ENCODE assay signal across 23 cellular contexts in the genomic region with DNA sequence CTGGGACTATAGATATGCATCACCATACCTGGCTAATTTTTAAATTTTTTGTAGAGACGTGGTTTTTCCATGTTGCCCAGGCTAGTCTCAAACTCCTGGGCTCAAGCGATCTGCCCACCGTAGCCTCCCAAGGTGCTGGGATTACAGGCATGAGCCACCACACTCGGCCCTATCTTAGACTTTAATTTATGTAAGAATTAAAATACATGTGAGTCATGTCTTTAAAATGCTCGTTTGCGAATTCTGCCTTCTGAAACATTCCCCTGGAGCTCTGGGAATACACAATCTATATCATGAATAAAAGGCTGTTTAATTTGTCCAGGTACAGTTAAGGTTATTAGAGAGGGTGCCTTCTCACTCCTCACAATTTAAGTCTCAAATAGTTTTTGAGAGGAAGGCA.
"Had no signal": no experiment of that assay in that cellular context is flagged by ENCODE, and none has a peak within 500 bp of the region (broad histone marks: within the 10 kb centered on the region; RNA-seq: fewer than 3 reads in every experiment).

No MANE protein-coding gene starts in this region.

- H3K36me3 ChIP-seq: neutrophil had no signal

- H3K27ac Mint-ChIP-seq: effector memory CD8-positive, alpha-beta T cell; progenitor cell of endocrine pancreas; type B pancreatic cell had no signal

- ATAC-seq: effector memory CD8-positive, alpha-beta T cell; left ventricle myocardium superior; lower lobe of right lung; natural killer cell; stimulated activated memory B cell treated with anti-CD40 and anti-IgM and Interleukin-4, amounts not matched to agents 10 μg/mL and 1 μg/mL and 100 μg/mL, for 72 hours; stimulated activated naive CD8-positive, alpha-beta T cell treated with anti-CD3 and anti-CD28 coated beads, Interleukin-15, Interleukin-2, amounts not matched to agents 100 U/mL and 50 U/mL, for 24 hours had no signal

- DNase-seq: cortex of kidney; effector memory CD8-positive, alpha-beta T cell; hypothalamus; immature natural killer cell; islet precursor cell; kidney glomerular epithelial cell; left ventricle myocardium superior; lower lobe of right lung; natural killer cell; sigmoid colon; stimulated activated CD4-positive, alpha-beta T cell treated with anti-CD3 and anti-CD28 coated beads, Interleukin-2, amount 100 ng/mL, for 24 hours; stimulated activated CD4-positive, alpha-beta T cell treated with anti-CD3 and anti-CD28 coated beads, Interleukin-4, amount 100 ng/mL, for 4 hours; stimulated activated naive CD8-positive, alpha-beta T cell treated with anti-CD3 and anti-CD28 coated beads, Interleukin-15, Interleukin-2, amounts not matched to agents 100 U/mL and 50 U/mL, for 24 hours; substantia nigra; testis; tibial artery had no signal

- H3K27ac ChIP-seq: lower lobe of right lung, neutrophil, parathyroid adenoma, right atrium auricular region, sigmoid colon, testis, tibial artery had no signal

- H3K27me3 ChIP-seq: neutrophil, right atrium auricular region, sigmoid colon, testis, tibial artery had no signal

- H3K9ac ChIP-seq: parathyroid adenoma had no signal

- H3K36me3 Mint-ChIP-seq: natural killer cell; stimulated activated memory B cell treated with anti-CD40 and anti-IgM and Interleukin-4, amounts not matched to agents 10 μg/mL and 1 μg/mL and 100 μg/mL, for 72 hours had no signal

- H3K4me3 ChIP-seq: lower lobe of right lung, right atrium auricular region, sigmoid colon, testis, tibial artery had no signal

- H3K9me3 Mint-ChIP-seq: effector memory CD8-positive, alpha-beta T cell; immature natural killer cell; natural killer cell; neural crest cell; stimulated activated memory B cell treated with anti-CD40 and anti-IgM and Interleukin-4, amounts not matched to agents 10 μg/mL and 1 μg/mL and 100 μg/mL, for 72 hours; type B pancreatic cell had no signal

- H3K27me3 Mint-ChIP-seq: progenitor cell of endocrine pancreas; stimulated activated memory B cell treated with anti-CD40 and anti-IgM and Interleukin-4, amounts not matched to agents 10 μg/mL and 1 μg/mL and 100 μg/mL, for 72 hours; type B pancreatic cell had no signal

- H3K9me3 ChIP-seq: lower lobe of right lung, neutrophil, right atrium auricular region, sigmoid colon, testis, tibial artery had no signal

- H3K4me3 Mint-ChIP-seq: effector memory CD8-positive, alpha-beta T cell; immature natural killer cell; natural killer cell; neural crest cell; stimulated activated memory B cell treated with anti-CD40 and anti-IgM and Interleukin-4, amounts not matched to agents 10 μg/mL and 1 μg/mL and 100 μg/mL, for 72 hours; type B pancreatic cell had no signal
